12 cellular contexts compared by ENCODE assay signal in genomic region chrX:69136546-69137331, GRCh38. TPM values are rescaled to one million over a fixed set of nuclear protein-coding genes. Genes with fewer than 3 reads are reported as not detected.
DNase-seq lines count a peak whose midpoint lies in the region; TF ChIP-seq lines count a peak whose summit lies in the region.
"Had no signal": no experiment of that assay in that cellular context is flagged by ENCODE, and none has a peak within 500 bp of the region (broad histone marks: within the 10 kb centered on the region; RNA-seq: fewer than 3 reads in every experiment).

No MANE protein-coding gene starts in this region.

- DNase-seq in NCI-H2227 (lab: John Stamatoyannopoulos, UW; ENCODE audit: unreplicated experiment) (peak; percentile 64), esophagus squamous epithelium (lab: John Stamatoyannopoulos, UW) (no peak), testis (peak; percentile 53), OCI-M1 (lab: John Stamatoyannopoulos, UW) (no peak), NOMO-1 treated with DMSO at 0.1 percent for 48 hours (lab: John Stamatoyannopoulos, UW; ENCODE audit: unreplicated experiment) (no peak), NCI-H1417 treated with DMSO at 0.1 percent for 48 hours (lab: John Stamatoyannopoulos, UW) (no peak)
- no peak for DNase-seq in activated naive CD4-positive, alpha-beta T cell (lab: John Stamatoyannopoulos, UW)
- DNase-seq: activated CD4-positive, alpha-beta T cell treated with anti-CD3 and anti-CD28 coated beads, Interleukin-2, amount 10 ng/mL, durations not matched to agents 24 days and 14 days; NCI-H187; SHP77; stimulated activated CD4-positive, alpha-beta T cell treated with anti-CD3 and anti-CD28 coated beads, Interleukin-4, amount 100 ng/mL, for 4 hours had no signal

- H3K36me3 ChIP-seq in esophagus squamous epithelium: no peaks in the 10 kb centered on the region
- H3K36me3 ChIP-seq in mucosa of stomach (ENCODE audit: control insufficient read depth, insufficient read depth, low read length): no peaks in the 10 kb centered on the region
- no peaks in the 10 kb centered on the region for H3K36me3 ChIP-seq in testis (ENCODE audit: low read depth, missing control alignments)

- H3K27ac ChIP-seq in esophagus squamous epithelium (peak overlapping the region; percentile 19 to 71 (median 52)), testis (peak overlapping the region; percentile 55 to 71)

- no peak for TF ChIP-seq CTCF in esophagus squamous epithelium (IDR thresholded peaks at IDR 0.05)
- no peak for TF ChIP-seq CTCF in testis (IDR thresholded peaks at IDR 0.05)

- WGBS in esophagus squamous epithelium, 2 donors: 50% methylated on average over 1 of the region's 42 CpGs; no CpG with 5 or more reads in 1 of the 2 donors
- WGBS in testis, 2 donors: 0 to 5% methylated on average over 1 to 32 of the region's 42 CpGs

- TF ChIP-seq POLR2A in esophagus squamous epithelium (IDR thresholded peaks at IDR 0.05) (no peak), testis (IDR thresholded peaks at IDR 0.05) (no peak)

- H3K4me3 ChIP-seq in esophagus squamous epithelium (peak overlapping the region in 3 of 4 donors; percentile 20 to 47 (median 30)), mucosa of stomach (ENCODE audit: low read length) (no peak overlapping the region), testis (peak overlapping the region in 1 of 2 donors; percentile 29)

- H3K9me3 ChIP-seq in esophagus squamous epithelium (no peaks in the 10 kb centered on the region), mucosa of stomach (ENCODE audit: control insufficient read depth, low read length) (no peaks in the 10 kb centered on the region), testis (no peaks in the 10 kb centered on the region)

- peaks cover 0 to 5% (median 0%) of the 10 kb centered on the region in 3 donors for H3K4me1 ChIP-seq in esophagus squamous epithelium
- H3K4me1 ChIP-seq in mucosa of stomach (ENCODE audit: control insufficient read depth, insufficient read depth, low read length): no peaks in the 10 kb centered on the region
- peaks cover 10% of the 10 kb centered on the region for H3K4me1 ChIP-seq in testis

- H3K9ac ChIP-seq in mucosa of stomach (ENCODE audit: low read length): peak overlapping the region; percentile 22

- no peaks in the 10 kb centered on the region for H3K27me3 ChIP-seq in esophagus squamous epithelium
- peaks cover 4% of the 10 kb centered on the region for H3K27me3 ChIP-seq in mucosa of stomach (ENCODE audit: control insufficient read depth, insufficient read depth, low read length)
- no peaks in the 10 kb centered on the region for H3K27me3 ChIP-seq in testis

- intact Hi-C loops in esophagus squamous epithelium (cut with DNase I) (no loop called here), testis (cut with DNase I; ENCODE audit: low total_unique reads) (no loop called here)

RNA-seq across cellular contexts. Expression of gene PJA1, which starts 28.5 kb away (rescaled TPM):
- total RNA-seq in esophagus squamous epithelium (10 to 100 TPM in 3 of 4 donors, 1 to 10 TPM in 1; 7.5 to 24.2 (median 15.8) TPM), testis (100 to 1,000 TPM in 1 of 2 donors, 10 to 100 TPM in 1; 56.6 to 101 TPM)
- polyA plus RNA-seq in testis (ENCODE audit: insufficient read depth, low read depth, low replicate concordance): 61.8 TPM

Comparison
In these comparisons a context has a peak if more than half of its experiments do, and no peak if none do; other contexts are left out.
1. DNase-seq: peak in NCI-H2227 (single experiment) and testis (single experiment); none in esophagus squamous epithelium (single experiment), activated naive CD4-positive, alpha-beta T cell (0 of 4), OCI-M1 (single experiment), NOMO-1 treated with DMSO at 0.1 percent for 48 hours (single experiment) and NCI-H1417 treated with DMSO at 0.1 percent for 48 hours (single experiment).